ENCODE assay signal across 8 cellular contexts in the genomic region with DNA sequence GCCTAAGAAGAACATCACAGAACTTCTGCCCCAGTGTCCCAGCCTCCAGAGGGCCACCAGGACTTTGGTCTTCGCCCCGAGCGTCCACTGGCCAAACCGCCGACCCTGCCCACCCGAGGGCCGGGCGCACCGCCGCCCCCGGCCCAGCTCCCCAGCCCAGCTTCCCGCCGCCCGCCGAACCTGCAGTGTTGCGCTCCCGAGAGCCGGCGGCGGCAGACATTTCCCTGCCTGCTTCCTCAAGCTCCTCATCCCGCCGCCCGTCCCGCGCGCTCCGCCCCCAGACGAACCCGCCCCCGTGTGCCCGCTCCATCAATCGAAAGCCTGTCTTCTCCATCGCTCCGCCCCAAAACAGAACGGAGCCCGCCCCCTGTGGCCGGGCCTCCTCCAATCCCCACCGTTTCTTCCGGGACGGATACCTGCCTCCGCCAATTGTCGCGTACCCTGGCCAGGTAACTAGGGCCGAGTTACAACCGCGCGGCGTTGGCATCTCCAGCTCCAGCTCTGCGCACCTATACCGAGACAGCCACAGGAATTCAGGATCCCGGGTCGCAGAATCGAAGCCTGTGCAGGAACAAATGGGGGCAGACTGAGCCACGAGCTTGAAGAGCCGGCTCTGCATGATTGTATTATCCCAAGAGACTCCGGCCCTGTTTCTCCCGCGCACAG. TPM values are rescaled to one million over a fixed set of nuclear protein-coding genes. Genes with fewer than 3 reads are reported as not detected.
DNase-seq lines count a peak whose midpoint lies in the region; ATAC-seq and TF ChIP-seq lines count a peak whose summit lies in the region.

No MANE protein-coding gene starts in this region.

- DNase-seq in DMS153 treated with DMSO at 0.1 percent for 48 hours (lab: John Stamatoyannopoulos, UW; ENCODE audit: unreplicated experiment) (peak; percentile 99), OCI-LY7 (ENCODE audit: low spot score) (peak; percentile 97), activated T-cell treated with anti-CD3 and anti-CD28 coated beads for 24 hours (ENCODE audit: low read depth) (peak; percentile 95), epithelial cell of prostate (ENCODE audit: low read depth, low spot score) (peak; percentile 89), mucosa of gallbladder (ENCODE audit: low spot score) (peak; percentile 96)
- DNase-seq in stimulated activated CD8-positive, alpha-beta memory T cell treated with anti-CD3 and anti-CD28 coated beads, Interleukin-4, amount 100 ng/mL, for 1 hour (ENCODE audit: low read depth in 2 of 2, low spot score in 1 of 2), result peak; percentile 86 to 94

- no peaks in the 10 kb centered on the region for H3K9me2 ChIP-seq in OCI-LY7 (ENCODE audit: insufficient read depth, low read length)

- peak overlapping the region; percentile 89 for H3K4me3 ChIP-seq in OCI-LY7 (ENCODE audit: low read depth, low read length, poor library complexity, severe bottlenecking)

- H3K4me2 ChIP-seq in OCI-LY7 (ENCODE audit: low read length), result peak overlapping the region; percentile 100

- peak; percentile 86 for ATAC-seq in GM21576 (IDR thresholded peaks at IDR 0.05; ENCODE audit: unreplicated experiment)

- H3K27ac ChIP-seq in OCI-LY7 (ENCODE audit: low read depth, low read length, poor library complexity, severe bottlenecking), result peak overlapping the region; percentile 64
- peak overlapping the region; percentile 50 for H3K27ac ChIP-seq in epithelial cell of prostate

- TF ChIP-seq CTCF in OCI-LY7 (conservative IDR thresholded peaks at IDR 0.05; ENCODE audit: low read length), result no peak

- H2AFZ ChIP-seq in OCI-LY7 (ENCODE audit: low read length), result peak overlapping the region; percentile 90

- CTCF ChIA-PET in OCI-LY7 (lab: Charles Lee; ENCODE audit: unreplicated experiment), result interaction anchor here (0.6 kb wide), 1 partner anchor 9 kb away, joined by 4 read pairs; no protein-coding TSS in a partner anchor

- H3K79me2 ChIP-seq in OCI-LY7 (ENCODE audit: insufficient read depth, low read depth, low read length), result peaks cover 49% of the 10 kb centered on the region

- H3K27ac Mint-ChIP-seq in IgD-negative memory B cell, result peak overlapping the region; percentile 83 to 98 (median 96)

- no TSS peak for BruUV-seq in OCI-LY7 (replicated peaks; lab: Mats Ljungman, UMichigan)

- peaks cover 4% of the 10 kb centered on the region for H3K36me3 Mint-ChIP-seq in IgD-negative memory B cell

- peaks cover 46% of the 10 kb centered on the region for H3K4me1 ChIP-seq in OCI-LY7 (ENCODE audit: insufficient read depth, low read length, poor library complexity, severe bottlenecking)

- H3K9me3 ChIP-seq in OCI-LY7 (ENCODE audit: low read length), result no peaks in the 10 kb centered on the region

- intact Hi-C loops in OCI-LY7 (cut with micrococcal nuclease; ENCODE audit: unreplicated experiment), result loop anchor here (1.0 to 2.0 kb wide), 2 partner anchors 16 to 41 kb away; partner anchors contain the start of gene INPP5B

- peaks cover 21% of the 10 kb centered on the region for H3K36me3 ChIP-seq in OCI-LY7 (ENCODE audit: insufficient read depth, low read length)

- H3K9me3 Mint-ChIP-seq in IgD-negative memory B cell, result no peaks in the 10 kb centered on the region

- H3K4me3 Mint-ChIP-seq in IgD-negative memory B cell, result peak overlapping the region; percentile 96 to 99 (median 97)

- peaks cover 27 to 35% (median 30%) of the 10 kb centered on the region in 3 donors for H3K4me1 Mint-ChIP-seq in IgD-negative memory B cell

- H4K20me1 ChIP-seq in OCI-LY7 (ENCODE audit: insufficient read depth, low read length), result no peaks in the 10 kb centered on the region

- POLR2A ChIA-PET in OCI-LY7 (lab: Charles Lee), result interaction anchor here (0.6 to 1.6 kb wide), 6 partner anchors 9 to 45 kb away, joined by 3 to 7 read pairs (median 4); no protein-coding TSS in a partner anchor

- no peaks in the 10 kb centered on the region for H3K27me3 Mint-ChIP-seq in IgD-negative memory B cell

RNA-seq across cellular contexts. Expression of gene INPP5B, which starts 15.2 kb away (rescaled TPM):
- polyA plus RNA-seq in IgD-negative memory B cell, result 24.2 TPM
- 47.8 and 49.7 TPM in 2 replicates for total RNA-seq in OCI-LY7 (2014; rRNA removed; shearing (Covaris generic))
- total RNA-seq in OCI-LY7 (2022), result 63.0 and 72.9 TPM in 2 replicates
- 25.8 TPM for total RNA-seq in mucosa of gallbladder

RNA-seq across cellular contexts. Expression of gene SF3A3, which starts 58.2 kb away (rescaled TPM):
- 70.7 TPM for polyA plus RNA-seq in IgD-negative memory B cell
- 89.5 and 155 TPM in 2 replicates for total RNA-seq in OCI-LY7 (2014; rRNA removed; shearing (Covaris generic))
- total RNA-seq in OCI-LY7 (2022) (106 and 133 TPM in 2 replicates), mucosa of gallbladder (39.0 TPM)

Comparison
In these comparisons a context has a peak if more than half of its experiments do, and no peak if none do; other contexts are left out.
1. Peak in every context shown above with its lines: DNase-seq, ATAC-seq, H3K4me3 ChIP-seq and H3K27ac ChIP-seq.